Comparison of ENCODE assay signal across 9 cellular contexts in genomic region chr1:183633676-183634343, GRCh38. TPM values are rescaled to one million over a fixed set of nuclear protein-coding genes. Genes with fewer than 3 reads are reported as not detected.
DNase-seq lines count a peak whose midpoint lies in the region; ATAC-seq and TF ChIP-seq lines count a peak whose summit lies in the region.
"Had no signal": no experiment of that assay in that cellular context is flagged by ENCODE, and none has a peak within 500 bp of the region (broad histone marks: within the 10 kb centered on the region; RNA-seq: fewer than 3 reads in every experiment).

No MANE protein-coding gene starts in this region.

- no CpG with 5 or more reads among the region's 1 CpG for WGBS in mesodermal cell (ENCODE audit: insufficient coverage in 2 of 2), 2 experiments

- H3K4me1 ChIP-seq in HUES6 (ENCODE audit: control insufficient read depth, insufficient read depth, low read length) (peaks cover 21% of the 10 kb centered on the region), mesodermal cell (ENCODE audit: control insufficient read depth, insufficient read depth, low read length, poor library complexity, severe bottlenecking) (peaks cover 15% of the 10 kb centered on the region), upper lobe of right lung (peaks cover 47% of the 10 kb centered on the region)

- peak overlapping the region; percentile 81 for H3K9ac ChIP-seq in HUES6 (ENCODE audit: low read length)

- ATAC-seq in GM21390 (IDR thresholded peaks at IDR 0.05; ENCODE audit: unreplicated experiment) (peak; percentile 50), upper lobe of right lung (peak; percentile 4)

- H3K9me3 ChIP-seq in HUES6 (ENCODE audit: control insufficient read depth, insufficient read depth, low read depth, low read length) (no peaks in the 10 kb centered on the region), mesodermal cell (ENCODE audit: control insufficient read depth, low read length) (no peaks in the 10 kb centered on the region), upper lobe of right lung (no peaks in the 10 kb centered on the region)

- DNase-seq in activated CD8-positive, alpha-beta memory T cell treated with anti-CD3 and anti-CD28 coated beads, Interleukin-2, amount 50 U/mL, for 1 hour (ENCODE audit: extremely low read depth) = peak; percentile 18
- DNase-seq in activated CD8-positive, alpha-beta memory T cell treated with anti-CD3 and anti-CD28 coated beads for 24 hours = no peak
- no peak for DNase-seq in coronary artery (ENCODE audit: low spot score)
- DNase-seq in upper lobe of right lung = no peak

- H3K27me3 ChIP-seq in HUES6 (ENCODE audit: control insufficient read depth, insufficient read depth, low read length) = peaks cover 20% of the 10 kb centered on the region
- no peaks in the 10 kb centered on the region for H3K27me3 ChIP-seq in upper lobe of right lung

- H3K27ac ChIP-seq in HUES6 (ENCODE audit: low read depth, low read length) (peak overlapping the region; percentile 88), coronary artery (peak overlapping the region; percentile 82 to 97), mesodermal cell (ENCODE audit: low read depth, low read length, severe bottlenecking) (peak overlapping the region; percentile 17), upper lobe of right lung (peak overlapping the region; percentile 96)

- intact Hi-C loops in upper lobe of right lung (cut with DNase I) = no loop called here

- TF ChIP-seq POLR2A in Raji (IDR thresholded peaks at IDR 0.05; ENCODE audit: insufficient read depth, low read depth, low read length) = 0 out of 2 replicates have a peak, but pooled peaks have one; percentile 21

- H3K36me3 ChIP-seq in HUES6 (ENCODE audit: control insufficient read depth, insufficient read depth, low read length) (peaks cover 28% of the 10 kb centered on the region), mesodermal cell (ENCODE audit: control insufficient read depth, insufficient read depth, low read length) (peaks cover 34% of the 10 kb centered on the region), upper lobe of right lung (peaks cover 30% of the 10 kb centered on the region)

- H3K4me3 ChIP-seq in HUES6 (ENCODE audit: low read depth, low read length) (peak overlapping the region; percentile 86), coronary artery (peak overlapping the region; percentile 96), mesodermal cell (ENCODE audit: extremely low read depth, insufficient read depth, low read length, poor library complexity, severe bottlenecking) (peak overlapping the region; percentile 79), upper lobe of right lung (peak overlapping the region; percentile 88)

- TF ChIP-seq CTCF in coronary artery (IDR thresholded peaks at IDR 0.05) (peak; percentile 29), upper lobe of right lung (IDR thresholded peaks at IDR 0.05) (peak; percentile 45)

RNA-seq across cellular contexts. Expression of gene ARPC5, which starts 1.8 kb away (rescaled TPM):
- polyA plus RNA-seq in mesodermal cell (2013, experiment 1 of 2) = 169 TPM
- 166 TPM for polyA plus RNA-seq in mesodermal cell (2013, experiment 2 of 2)
- 181 TPM for total RNA-seq in upper lobe of right lung

RNA-seq across cellular contexts. Expression of gene APOBEC4, which starts 19.3 kb away (rescaled TPM):
- not detected for polyA plus RNA-seq in mesodermal cell (2013, experiment 1 of 2)
- polyA plus RNA-seq in mesodermal cell (2013, experiment 2 of 2) = not detected
- not detected for total RNA-seq in upper lobe of right lung
- total RNA-seq: subcutaneous adipose tissue had no signal

RNA-seq across cellular contexts. Expression of gene NCF2, which starts 43.6 kb away (rescaled TPM):
- not detected for polyA plus RNA-seq in mesodermal cell (2013, experiment 1 of 2)
- polyA plus RNA-seq in mesodermal cell (2013, experiment 2 of 2) = not detected
- 144 TPM for total RNA-seq in upper lobe of right lung

Comparison
In these comparisons a context has a peak if more than half of its experiments do, and no peak if none do; other contexts are left out.
1. H3K27ac ChIP-seq: peak in every context shown above with its lines; median percentile 96 in upper lobe of right lung; 90 in coronary artery; 88 in HUES6; 17 in mesodermal cell.